Comparison of ENCODE assay signal across 1 cellular context in the genomic region with DNA sequence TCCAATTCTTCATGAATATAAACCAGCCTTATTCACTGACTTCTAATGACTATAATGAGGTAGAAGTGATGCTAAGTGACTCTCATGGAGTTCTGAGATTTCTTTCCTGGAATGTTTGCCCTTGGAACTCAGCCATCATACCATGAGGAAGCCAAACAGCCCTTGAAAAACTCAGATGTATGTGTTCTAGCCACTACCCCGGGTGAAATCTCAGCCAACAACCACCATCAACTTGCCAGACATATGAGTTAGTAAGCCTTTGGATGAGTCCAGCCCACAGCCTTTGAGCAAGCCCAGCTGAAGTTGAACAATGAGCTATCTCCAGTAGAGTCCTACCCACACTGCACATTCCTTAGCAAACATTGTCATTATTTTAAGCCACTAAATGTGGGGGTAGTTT.
TF ChIP-seq lines count a peak whose summit lies in the region.

No MANE protein-coding gene starts in this region.

TF ChIP-seq in IMR-90, 13 proteins besides CTCF, POLR2A, EP300 and RAD21 (continued from another document):
- TF ChIP-seq USF2 (IDR thresholded peaks at IDR 0.05; ENCODE audit: low read depth, low read length): no peak
